ENCODE assay signal across 1 cellular context in genomic region chr4:165542476-165542875, GRCh38.
TF ChIP-seq lines count a peak whose summit lies in the region.

No MANE protein-coding gene starts in this region.

TF ChIP-seq in HCT116, 20 proteins besides CTCF, POLR2A, EP300 and RAD21 (continued from another document):
- no peak for TF ChIP-seq ZBTB33 (IDR thresholded peaks at IDR 0.05; ENCODE audit: extremely low read depth, insufficient replicate concordance, low read length)
- TF ChIP-seq ELF1 (IDR thresholded peaks at IDR 0.05; ENCODE audit: borderline replicate concordance, low read depth) = no peak
- no peak for TF ChIP-seq ZFX (IDR thresholded peaks at IDR 0.05)
- no peak for TF ChIP-seq POLR2AphosphoS5 (IDR thresholded peaks at IDR 0.05; ENCODE audit: low read depth, low read length)
- no peak for TF ChIP-seq SRF (IDR thresholded peaks at IDR 0.05; ENCODE audit: low read depth)
- no peak for TF ChIP-seq JUND (IDR thresholded peaks at IDR 0.05)
TF ChIP-seq in HCT116: peak in this region for 0.
